ENCODE assay signal across 14 cellular contexts in the genomic region with DNA sequence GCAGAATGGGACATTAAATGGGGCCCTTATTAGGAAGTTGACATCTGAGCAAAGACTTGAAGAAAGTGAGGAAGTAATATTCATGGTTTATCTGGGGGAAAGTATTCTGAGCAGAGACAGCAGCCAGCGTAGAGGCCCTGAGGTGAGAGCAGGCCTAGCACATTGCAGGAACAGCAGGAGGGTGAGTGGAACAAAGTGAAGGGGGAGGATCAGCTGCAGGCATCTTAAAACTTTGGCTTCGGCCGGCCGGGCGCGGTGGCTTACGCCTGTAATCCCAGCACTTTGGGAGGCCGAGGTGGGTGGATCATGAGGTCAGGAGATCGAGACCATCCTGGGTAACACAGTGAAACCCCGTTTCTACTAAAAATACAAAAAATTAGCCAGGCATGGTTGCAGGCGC. TPM values are rescaled to one million over a fixed set of nuclear protein-coding genes. Genes with fewer than 3 reads are reported as not detected.
"Had no signal": no experiment of that assay in that cellular context is flagged by ENCODE, and none has a peak within 500 bp of the region (broad histone marks: within the 10 kb centered on the region; RNA-seq: fewer than 3 reads in every experiment).

No MANE protein-coding gene starts in this region.

RNA-seq across cellular contexts. Expression of a gene that starts 55.0 kb away (rescaled TPM):
- total RNA-seq: activated CD4-positive, alpha-beta memory T cell treated with anti-CD3 and anti-CD28 coated beads for 36 hours; activated CD4-positive, alpha-beta T cell treated with anti-CD3 and anti-CD28 coated beads for 36 hours; activated CD4-positive, alpha-beta T cell treated with anti-CD3 and anti-CD28 coated beads, Interleukin-2, amount 10 ng/mL, durations not matched to agents 24 days and 14 days; activated CD8-positive, alpha-beta memory T cell treated with anti-CD3 and anti-CD28 coated beads for 36 hours; activated CD8-positive, alpha-beta memory T cell treated with anti-CD3 and anti-CD28 coated beads, Interleukin-2, amount 10 ng/mL, durations not matched to agents 7 days and 5 days; activated CD8-positive, alpha-beta T cell treated with anti-CD3 and anti-CD28 coated beads, Interleukin-2, amount 10 ng/mL, durations not matched to agents 7 days and 5 days; activated naive CD4-positive, alpha-beta T cell treated with anti-CD3 and anti-CD28 coated beads for 36 hours; activated naive CD8-positive, alpha-beta T cell treated with anti-CD3 and anti-CD28 coated beads for 36 hours; activated T-helper 1 cell treated with anti-CD3 and anti-CD28 coated beads, Interleukin-12 subunit alpha, Interleukin-12 subunit beta, Interleukin-2, Interleukin-4 antibody, amounts not matched to agents 30 ng/mL and 10 ng/mL and 1 ng/mL, durations not matched to agents 14 hours and 24 hours and 36 hours; activated T-helper 2 cell treated with anti-CD3 and anti-CD28 coated beads, Interferon-gamma antibody, Interleukin-2, Interleukin-4, amounts not matched to agents 10 μg/mL and 5 μg/mL and 100 μg/mL, durations not matched to agents 14 hours and 24 hours and 36 hours; aorta; foreskin keratinocyte; gastrocnemius medialis; T-helper 17 cell had no signal
